Comparison of ENCODE assay signal across 8 cellular contexts in genomic region chrX:33434256-33435092, GRCh38.
DNase-seq lines count a peak whose midpoint lies in the region; ATAC-seq and TF ChIP-seq lines count a peak whose summit lies in the region.

No MANE protein-coding gene starts in this region.

- ATAC-seq in GM21723 (IDR thresholded peaks at IDR 0.05; ENCODE audit: unreplicated experiment): peak; percentile 78

- H3K27me3 Mint-ChIP-seq in activated CD4-positive, alpha-beta T cell treated with anti-CD3 and anti-CD28 coated beads, Interleukin-2, amount 10 ng/mL, durations not matched to agents 24 days and 14 days: no peaks in the 10 kb centered on the region

- intact Hi-C loops in activated CD4-positive, alpha-beta T cell treated with anti-CD3 and anti-CD28 coated beads, Interleukin-2, amount 10 ng/mL, durations not matched to agents 24 days and 14 days (cut with micrococcal nuclease): loop anchor here (5.0 kb wide), 1 partner anchor 868 kb away; no protein-coding TSS in a partner anchor

- peak; percentile 78 for TF ChIP-seq CTCF in epithelial cell of esophagus (IDR thresholded peaks at IDR 0.05; ENCODE audit: insufficient read depth, low read depth, low read length, missing control alignments)
- TF ChIP-seq CTCF in tibial nerve (IDR thresholded peaks at IDR 0.05): peak; percentile 52 to 91 (median 63)

- H3K4me1 ChIP-seq in tibial nerve: no peaks in the 10 kb centered on the region

- no peak overlapping the region for H3K4me3 ChIP-seq in epithelial cell of esophagus (ENCODE audit: low read length)
- no peak overlapping the region for H3K4me3 ChIP-seq in tibial nerve

- TF ChIP-seq POLR2A in tibial nerve (IDR thresholded peaks at IDR 0.05): no peak

- H3K27me3 ChIP-seq in tibial nerve: no peaks in the 10 kb centered on the region

- no peak overlapping the region for H3K4me3 Mint-ChIP-seq in activated CD4-positive, alpha-beta T cell treated with anti-CD3 and anti-CD28 coated beads, Interleukin-2, amount 10 ng/mL, durations not matched to agents 24 days and 14 days

- TF ChIP-seq EP300 in tibial nerve (IDR thresholded peaks at IDR 0.05): no peak

- H3K36me3 ChIP-seq in tibial nerve: no peaks in the 10 kb centered on the region

- no peak overlapping the region for H3K27ac ChIP-seq in tibial nerve

- no peaks in the 10 kb centered on the region for H3K9me3 Mint-ChIP-seq in activated CD4-positive, alpha-beta T cell treated with anti-CD3 and anti-CD28 coated beads, Interleukin-2, amount 10 ng/mL, durations not matched to agents 24 days and 14 days

- DNase-seq in DMS53 treated with DMSO at 0.1 percent for 48 hours (lab: John Stamatoyannopoulos, UW; ENCODE audit: unreplicated experiment): peak; percentile 25
- DNase-seq in NCI-H2107 (lab: John Stamatoyannopoulos, UW): peak; percentile 25
- DNase-seq in activated CD4-positive, alpha-beta T cell treated with anti-CD3 and anti-CD28 coated beads, Interleukin-2, amount 10 ng/mL, durations not matched to agents 24 days and 14 days: peak; percentile 72
- DNase-seq in epithelial cell of esophagus (ENCODE audit: low read depth): peak; percentile 53
- peak; percentile 65 for DNase-seq in mucosa of gallbladder (ENCODE audit: low spot score)
- peak; percentile 21 to 66 for DNase-seq in tibial nerve (ENCODE audit: low spot score in 2 of 2)
- DNase-seq in AML-193 (lab: John Stamatoyannopoulos, UW): no peak

- no peaks in the 10 kb centered on the region for H3K9me3 ChIP-seq in tibial nerve

- WGBS in tibial nerve, 2 donors: 31 to 34% methylated on average over 11 of the region's 11 CpGs

- no peak overlapping the region for H3K27ac Mint-ChIP-seq in activated CD4-positive, alpha-beta T cell treated with anti-CD3 and anti-CD28 coated beads, Interleukin-2, amount 10 ng/mL, durations not matched to agents 24 days and 14 days

- H3K36me3 Mint-ChIP-seq in activated CD4-positive, alpha-beta T cell treated with anti-CD3 and anti-CD28 coated beads, Interleukin-2, amount 10 ng/mL, durations not matched to agents 24 days and 14 days (ENCODE audit: low read depth): no peaks in the 10 kb centered on the region

- H3K4me1 Mint-ChIP-seq in activated CD4-positive, alpha-beta T cell treated with anti-CD3 and anti-CD28 coated beads, Interleukin-2, amount 10 ng/mL, durations not matched to agents 24 days and 14 days: no peaks in the 10 kb centered on the region

Comparison
In these comparisons a context has a peak if more than half of its experiments do, and no peak if none do; other contexts are left out.
1. DNase-seq: peak in DMS53 treated with DMSO at 0.1 percent for 48 hours (single experiment), NCI-H2107 (single experiment), activated CD4-positive, alpha-beta T cell treated with anti-CD3 and anti-CD28 coated beads, Interleukin-2, amount 10 ng/mL, durations not matched to agents 24 days and 14 days (single experiment), epithelial cell of esophagus (single experiment), mucosa of gallbladder (single experiment) and tibial nerve (2 of 2); none in AML-193 (0 of 2).